Comparison of ENCODE assay signal across 15 cellular contexts in the genomic region with DNA sequence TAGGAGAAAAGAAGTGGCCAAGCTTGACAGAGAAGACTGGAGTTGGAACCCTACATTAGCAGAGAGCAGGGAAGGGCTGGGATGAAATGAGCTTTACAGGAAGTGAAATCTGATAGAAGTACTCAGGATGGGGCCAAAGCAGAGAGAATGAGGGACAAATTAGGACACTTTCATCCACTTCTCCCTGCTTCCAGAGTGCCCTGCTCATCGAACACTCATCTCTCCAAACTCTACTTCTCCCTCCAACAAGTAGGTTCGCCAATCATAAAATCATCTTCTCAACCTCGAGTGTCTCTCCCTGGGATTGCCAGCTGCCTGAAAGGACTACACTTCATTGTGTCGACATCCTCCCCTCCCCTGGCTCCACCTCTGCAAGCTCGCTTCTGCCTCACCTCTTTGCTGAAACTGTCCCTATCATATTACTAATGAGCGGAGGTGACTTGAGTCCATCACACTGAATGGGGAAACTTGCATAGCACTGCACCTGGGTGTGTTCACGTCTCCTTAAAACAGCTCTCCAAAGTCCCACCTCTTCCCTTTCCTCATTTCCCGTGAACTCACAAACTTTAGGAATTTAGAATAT.
DNase-seq lines count a peak whose midpoint lies in the region; ATAC-seq and TF ChIP-seq lines count a peak whose summit lies in the region.
"Had no signal": no experiment of that assay in that cellular context is flagged by ENCODE, and none has a peak within 500 bp of the region (broad histone marks: within the 10 kb centered on the region; RNA-seq: fewer than 3 reads in every experiment).

No MANE protein-coding gene starts in this region.

- H3K27ac Mint-ChIP-seq in H9 (peak overlapping the region; percentile 0 to 58 (median 26); a peak in 6 of 7 replicates), memory B cell (peak overlapping the region; percentile 19)
- H3K27ac Mint-ChIP-seq: nephron had no signal

- no peaks in the 10 kb centered on the region for H4K20me1 ChIP-seq in H9 (ENCODE audit: control insufficient read depth, insufficient read depth, insufficient read length)
- H4K20me1 ChIP-seq: BLaER1 treated with 17β-estradiol and CSF1 and Interleukin-3, amounts not matched to agents 10 nM and 100 nM had no signal

- H3K9me3 Mint-ChIP-seq in H9 = no peaks in the 10 kb centered on the region; a peak in 1 of 5 replicates
- H3K9me3 Mint-ChIP-seq in memory B cell = peaks cover 6% of the 10 kb centered on the region

- intact Hi-C loops in heart left ventricle (cut with DNase I) (no loop called here), stomach (cut with DNase I; ENCODE audit: low total_unique reads) (no loop called here)

- no peak overlapping the region for H4K91ac ChIP-seq in H9 (ENCODE audit: insufficient read length, low read depth, low read length)

- no peak for TF ChIP-seq EP300 in stomach (IDR thresholded peaks at IDR 0.05)

- H3K4ac ChIP-seq in H9 (ENCODE audit: low read depth, low read length) = no peak overlapping the region

- H3K4me3 ChIP-seq in heart left ventricle = no peak overlapping the region
- no peak overlapping the region for H3K4me3 ChIP-seq in stomach
- H3K4me3 ChIP-seq: BLaER1 treated with 17β-estradiol and CSF1 and Interleukin-3, amounts not matched to agents 10 nM and 100 nM had no signal

- H3T11ph ChIP-seq in H9 (ENCODE audit: low read length) = no peak overlapping the region

- WGBS in H9 (ENCODE audit: extremely low coverage, insufficient read length, low lambda C conversion rate) = no CpG with 5 or more reads among the region's 8 CpGs
- 83 to 88% (median 86%) methylated on average over 8 of the region's 8 CpGs for WGBS in heart left ventricle, 4 donors
- 87 to 94% (median 90%) methylated on average over 8 of the region's 8 CpGs for WGBS in stomach, 5 donors

- H3K27me3 Mint-ChIP-seq in H9 (ENCODE audit: low read depth) = no peaks in the 10 kb centered on the region
- no peaks in the 10 kb centered on the region for H3K27me3 Mint-ChIP-seq in memory B cell

- H3K4me2 ChIP-seq in H9 (ENCODE audit: insufficient read depth, insufficient read length, low read length) = no peak overlapping the region
- H3K4me2 ChIP-seq: BLaER1 treated with 17β-estradiol and CSF1 and Interleukin-3, amounts not matched to agents 10 nM and 100 nM had no signal

- TF ChIP-seq CTCF in H9 (conservative IDR thresholded peaks at IDR 0.05) (no peak), heart left ventricle (IDR thresholded peaks at IDR 0.05) (no peak), stomach (IDR thresholded peaks at IDR 0.05) (no peak)

- no peak overlapping the region for H4K5ac ChIP-seq in H9 (ENCODE audit: insufficient read length, low read depth, low read length)

- H2BK12ac ChIP-seq in H9 (ENCODE audit: insufficient read length, low read depth, low read length) = no peak overlapping the region

- H2AK5ac ChIP-seq in H9 (ENCODE audit: insufficient read length, low read length) = no peak overlapping the region

- no peak overlapping the region for H4K8ac ChIP-seq in H9 (replicated peaks; ENCODE audit: insufficient read length, low read depth, low read length)

- no peak overlapping the region for H3K9ac ChIP-seq in H9 (ENCODE audit: extremely low read depth, insufficient read length, low read length)
- H3K9ac ChIP-seq: BLaER1 treated with 17β-estradiol and CSF1 and Interleukin-3, amounts not matched to agents 10 nM and 100 nM had no signal

- H3K18ac ChIP-seq in H9 (ENCODE audit: insufficient read length, low read depth, low read length) = no peak overlapping the region

- H3K79me1 ChIP-seq in H9 (ENCODE audit: insufficient read depth, low read depth, low read length, poor library complexity, severe bottlenecking) = no peaks in the 10 kb centered on the region

- H3K9me3 ChIP-seq in H9 (ENCODE audit: control insufficient read depth, low read depth, low read length) (no peaks in the 10 kb centered on the region), heart left ventricle (no peaks in the 10 kb centered on the region), stomach (no peaks in the 10 kb centered on the region)
- H3K9me3 ChIP-seq: BLaER1 treated with 17β-estradiol and CSF1 and Interleukin-3, amounts not matched to agents 10 nM and 100 nM had no signal

- H3K4me1 ChIP-seq in H9 (ENCODE audit: insufficient read depth, low read length) = peaks cover 11% of the 10 kb centered on the region; the same call in 1 of the 2 replicates
- H3K4me1 ChIP-seq in heart left ventricle = no peaks in the 10 kb centered on the region
- H3K4me1 ChIP-seq in stomach = peaks cover 0 to 10% (median 0%) of the 10 kb centered on the region in 4 donors
- H3K4me1 ChIP-seq: BLaER1 treated with 17β-estradiol and CSF1 and Interleukin-3, amounts not matched to agents 10 nM and 100 nM had no signal

- H3K27me3 ChIP-seq in H9 (ENCODE audit: insufficient read depth, low read length) = no peaks in the 10 kb centered on the region
- no peaks in the 10 kb centered on the region for H3K27me3 ChIP-seq in heart left ventricle
- no peaks in the 10 kb centered on the region for H3K27me3 ChIP-seq in stomach
- H3K27me3 ChIP-seq: BLaER1 treated with 17β-estradiol and CSF1 and Interleukin-3, amounts not matched to agents 10 nM and 100 nM had no signal

- no peaks in the 10 kb centered on the region for H3K23me2 ChIP-seq in H9 (ENCODE audit: insufficient read length, low read depth, low read length, poor library complexity, severe bottlenecking)

- no peak overlapping the region for H3K27ac ChIP-seq in H9 (ENCODE audit: insufficient read length, low read depth, low read length)
- H3K27ac ChIP-seq in heart left ventricle = no peak overlapping the region
- no peak overlapping the region for H3K27ac ChIP-seq in stomach
- H3K27ac ChIP-seq: BLaER1 treated with 17β-estradiol and CSF1 and Interleukin-3, amounts not matched to agents 10 nM and 100 nM had no signal

- H3K23ac ChIP-seq in H9 (ENCODE audit: insufficient read length, low read depth, low read length) = no peak overlapping the region

- ATAC-seq in memory B cell (ENCODE audit: low read depth) (no peak), heart left ventricle (no peak), left lobe of liver (no peak)

- no peak overlapping the region for H3K56ac ChIP-seq in H9 (ENCODE audit: insufficient read length, low read depth, low read length)

- H3K79me2 ChIP-seq in H9 (ENCODE audit: insufficient read depth, low read length) = no peaks in the 10 kb centered on the region

- H2BK5ac ChIP-seq in H9 (ENCODE audit: insufficient read length, low read length) = no peak overlapping the region

- no peaks in the 10 kb centered on the region for H3K36me3 ChIP-seq in heart left ventricle
- H3K36me3 ChIP-seq in stomach = no peaks in the 10 kb centered on the region
- H3K36me3 ChIP-seq: BLaER1 treated with 17β-estradiol and CSF1 and Interleukin-3, amounts not matched to agents 10 nM and 100 nM had no signal

- TF ChIP-seq POLR2A in heart left ventricle (IDR thresholded peaks at IDR 0.05) (no peak), stomach (IDR thresholded peaks at IDR 0.05) (no peak)

- H2BK120ac ChIP-seq in H9 (ENCODE audit: low read depth, low read length, poor library complexity, severe bottlenecking) = no peak overlapping the region

- H3K14ac ChIP-seq in H9 (ENCODE audit: insufficient read depth, low read length) = no peak overlapping the region

- H3K4me1 Mint-ChIP-seq in H9 = peaks cover 46 to 54% of the 10 kb centered on the region in 2 experiments
- H3K4me1 Mint-ChIP-seq in memory B cell = peaks cover 41% of the 10 kb centered on the region
- H3K4me1 Mint-ChIP-seq: nephron had no signal

- no peak overlapping the region for H2AFZ ChIP-seq in H9 (ENCODE audit: low read length)

- no peak overlapping the region for H2BK15ac ChIP-seq in H9 (ENCODE audit: low read depth, low read length)

- H3K4me3 Mint-ChIP-seq in H9 (no peak overlapping the region; a peak in 1 of 5 replicates), memory B cell (no peak overlapping the region)
- H3K4me3 Mint-ChIP-seq: nephron had no signal

- H2BK20ac ChIP-seq in H9 (ENCODE audit: low read depth, low read length, poor library complexity, severe bottlenecking) = no peak overlapping the region

- H3K36me3 Mint-ChIP-seq in H9 (ENCODE audit: insufficient read depth in 1 of 3, low read depth in 3 of 3) (peaks cover 0 to 4% (median 2%) of the 10 kb centered on the region in 3 experiments; a peak in 2 of 7 replicates), memory B cell (peaks cover 21% of the 10 kb centered on the region)

- peak; percentile 69 for DNase-seq in COLO668 (lab: John Stamatoyannopoulos, UW; ENCODE audit: unreplicated experiment)
- no peak for DNase-seq in H9
- DNase-seq in NCI-H748 treated with DMSO at 0.1 percent for 48 hours (lab: John Stamatoyannopoulos, UW) = peak; percentile 72
- DNase-seq in memory B cell (ENCODE audit: low spot score in 2 of 2) = no peak
- no peak for DNase-seq in heart left ventricle
- DNase-seq in stomach = no peak
- DNase-seq in left lobe of liver (ENCODE audit: low spot score) = no peak
- DNase-seq: activated CD4-positive, alpha-beta T cell treated with anti-CD3 and anti-CD28 coated beads for 48 hours; activated T-cell treated with anti-CD3 and anti-CD28 coated beads, Interleukin-2, amount 50 U/mL, for 1 hour; amniotic stem cell; NCI-H1694 treated with DMSO at 0.1 percent for 48 hours; retina; Right ventricle myocardium superior had no signal

Comparison
In these comparisons a context has a peak if more than half of its experiments do, and no peak if none do; other contexts are left out.
1. DNase-seq: peak in COLO668 (single experiment) and NCI-H748 treated with DMSO at 0.1 percent for 48 hours (single experiment); none in H9 (single experiment), memory B cell (0 of 2), heart left ventricle (0 of 5), stomach (single experiment) and left lobe of liver (single experiment).